ENCODE assay signal across 10 cellular contexts in genomic region chr14:89589400-89590128, GRCh38.
DNase-seq lines count a peak whose midpoint lies in the region; ATAC-seq lines count a peak whose summit lies in the region.
"Had no signal": no experiment of that assay in that cellular context is flagged by ENCODE, and none has a peak within 500 bp of the region (broad histone marks: within the 10 kb centered on the region; RNA-seq: fewer than 3 reads in every experiment).

No MANE protein-coding gene starts in this region.

- H3K36me3 Mint-ChIP-seq in CD8-positive, alpha-beta memory T cell, result peaks cover 29 to 53% (median 49%) of the 10 kb centered on the region in 3 donors

- peaks cover 3% of the 10 kb centered on the region for H3K36me3 ChIP-seq in CD8-positive, alpha-beta memory T cell (ENCODE audit: insufficient read depth, low read length)

- H3K27ac Mint-ChIP-seq in CD8-positive, alpha-beta memory T cell, result peak overlapping the region in 5 of 8 donors; percentile 25 to 79 (median 52)

- CTCF ChIA-PET in CD8-positive, alpha-beta memory T cell (lab: Charles Lee), result no interaction called here

- peaks cover 74 to 92% (median 76%) of the 10 kb centered on the region in 3 donors for H3K4me1 Mint-ChIP-seq in CD8-positive, alpha-beta memory T cell

- H3K27me3 Mint-ChIP-seq in CD8-positive, alpha-beta memory T cell, result no peaks in the 10 kb centered on the region

- no peaks in the 10 kb centered on the region for H3K27me3 ChIP-seq in CD8-positive, alpha-beta memory T cell (ENCODE audit: insufficient read depth, low read length, poor library complexity, severe bottlenecking)

- H3K9me3 ChIP-seq in CD8-positive, alpha-beta memory T cell (ENCODE audit: low read length), result no peaks in the 10 kb centered on the region

- POLR2A ChIA-PET in CD8-positive, alpha-beta memory T cell (lab: Charles Lee), result no interaction called here

- ATAC-seq in GM21447 (IDR thresholded peaks at IDR 0.05; ENCODE audit: unreplicated experiment), result peak; percentile 79
- ATAC-seq in left ventricle myocardium superior, result peak; percentile 85

- intact Hi-C loops in left ventricle myocardium superior (cut with micrococcal nuclease), result no loop called here

- H3K4me1 ChIP-seq in CD8-positive, alpha-beta memory T cell (ENCODE audit: insufficient read depth, low read length), result peaks cover 19% of the 10 kb centered on the region

- H3K27ac ChIP-seq in CD8-positive, alpha-beta memory T cell (ENCODE audit: low read depth, low read length), result no peak overlapping the region

- no peak for DNase-seq in CD8-positive, alpha-beta memory T cell
- DNase-seq in MV-4-11 (lab: John Stamatoyannopoulos, UW), result peak; percentile 96
- peak; percentile 44 for DNase-seq in left ventricle myocardium superior
- no peak for DNase-seq in HuH-7.5 (ENCODE audit: low spot score)
- DNase-seq in ureter (ENCODE audit: low spot score), result no peak
- DNase-seq in NCI-H2107 treated with DMSO at 0.1 percent for 48 hours (lab: John Stamatoyannopoulos, UW; ENCODE audit: unreplicated experiment), result no peak
- DNase-seq in GF-D8 (lab: John Stamatoyannopoulos, UW), result no peak
- DNase-seq: effector CD4-positive, alpha-beta T cell; stimulated activated naive CD4-positive, alpha-beta T cell had no signal

- peaks cover 0 to 13% (median 5%) of the 10 kb centered on the region in 5 donors for H3K9me3 Mint-ChIP-seq in CD8-positive, alpha-beta memory T cell

- H3K4me3 ChIP-seq in CD8-positive, alpha-beta memory T cell (ENCODE audit: low read length), result no peak overlapping the region

- H3K4me3 Mint-ChIP-seq in CD8-positive, alpha-beta memory T cell, result no peak overlapping the region

Comparison
In these comparisons a context has a peak if more than half of its experiments do, and no peak if none do; other contexts are left out.
1. DNase-seq: peak in MV-4-11 (single experiment) and left ventricle myocardium superior (single experiment); none in CD8-positive, alpha-beta memory T cell (0 of 5), HuH-7.5 (single experiment), ureter (single experiment), NCI-H2107 treated with DMSO at 0.1 percent for 48 hours (single experiment) and GF-D8 (single experiment).